8 cellular contexts compared by ENCODE assay signal in the genomic region with DNA sequence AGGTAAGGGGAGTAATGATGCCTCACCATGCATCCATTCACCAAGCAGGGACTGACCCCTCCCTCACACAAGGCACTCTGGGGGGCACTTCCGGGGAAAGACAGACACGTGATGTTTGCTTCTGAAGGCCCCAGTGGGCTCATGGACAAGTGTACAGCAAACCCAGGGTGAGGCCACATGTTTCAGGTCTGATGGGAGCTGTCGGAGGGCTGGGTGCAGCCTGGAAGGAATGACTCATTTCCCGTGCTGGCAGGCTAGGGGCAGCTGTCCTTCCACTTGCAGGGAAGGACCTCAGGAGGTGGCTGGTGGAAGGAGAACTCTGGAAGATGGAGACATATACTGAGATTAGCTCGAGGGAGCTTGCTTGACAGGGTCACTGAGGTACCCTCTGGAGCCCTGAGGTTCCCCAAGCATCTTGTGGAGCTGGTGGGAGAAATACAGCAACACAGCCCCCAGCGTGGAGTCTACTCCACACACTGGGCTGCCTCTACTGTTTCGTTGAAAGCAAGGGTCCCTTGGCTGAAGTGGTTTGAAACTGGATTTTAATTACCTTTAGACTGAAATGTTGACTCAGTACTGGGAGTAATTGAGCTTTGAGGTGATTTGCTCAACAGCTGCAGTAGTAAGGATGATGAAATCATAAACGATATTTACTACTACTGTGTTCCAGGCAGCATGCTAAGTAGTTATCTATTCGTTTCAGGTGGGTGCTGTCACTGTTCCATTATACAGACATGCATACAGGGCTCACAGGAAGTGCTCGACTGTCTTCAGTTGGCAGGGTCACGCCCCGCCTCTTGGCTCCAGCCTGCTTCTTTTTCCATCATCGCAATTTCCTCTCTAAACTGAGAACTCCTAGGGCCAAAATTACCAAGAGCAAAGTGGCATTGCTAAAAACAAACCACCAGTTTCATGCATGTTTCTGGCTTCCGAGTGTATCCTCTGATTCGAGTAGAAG.
A peak's percentile ranks its signal among the peaks of the same experiment; 100 is the strongest.
DNase-seq lines count a peak whose midpoint lies in the region; ATAC-seq and TF ChIP-seq lines count a peak whose summit lies in the region.
"Had no signal": no experiment of that assay in that cellular context is flagged by ENCODE, and none has a peak within 500 bp of the region (broad histone marks: within the 10 kb centered on the region; RNA-seq: fewer than 3 reads in every experiment).

No MANE protein-coding gene starts in this region.

- H3K9me3 ChIP-seq in uterus: no peaks in the 10 kb centered on the region

- H3K4me3 ChIP-seq in dorsolateral prefrontal cortex (no peak overlapping the region), uterus (no peak overlapping the region)

- TF ChIP-seq POLR2A in uterus (IDR thresholded peaks at IDR 0.05): no peak

- no peaks in the 10 kb centered on the region for H3K36me3 ChIP-seq in uterus

- H3K27ac ChIP-seq in dorsolateral prefrontal cortex (peak overlapping the region in 52 of 59 donors; percentile 3 to 95 (median 75)), uterus (peak overlapping the region; percentile 57 to 67)

- intact Hi-C loops in dorsolateral prefrontal cortex (cut with DNase I) (no loop called here), uterus (cut with DNase I; ENCODE audit: low total_unique reads) (no loop called here)

- H3K27me3 ChIP-seq in dorsolateral prefrontal cortex (no peaks in the 10 kb centered on the region), uterus (no peaks in the 10 kb centered on the region)

- TF ChIP-seq CTCF in dorsolateral prefrontal cortex (IDR thresholded peaks at IDR 0.05 in 54 of 56, conservative IDR thresholded peaks at IDR 0.05 in 2 of 56; ENCODE audit: low read depth in 1 of 56, partially characterized antibody in 56 of 56) (no peak), uterus (IDR thresholded peaks at IDR 0.05) (no peak)

- DNase-seq in HS-5 (ENCODE audit: low read depth) (peak; percentile 47), SW480 (ENCODE audit: low spot score) (peak; percentile 95), dorsolateral prefrontal cortex (peak in 5 of 10 donors; percentile 29 to 57 (median 37)), non-pigmented ciliary epithelial cell (ENCODE audit: low read depth) (peak; percentile 49), uterus (peak; percentile 57 to 66)
- DNase-seq: naive B cell had no signal

- ATAC-seq in GM18867 (IDR thresholded peaks at IDR 0.05; ENCODE audit: unreplicated experiment) (no peak), HG02642 (IDR thresholded peaks at IDR 0.05; ENCODE audit: poor library complexity, unreplicated experiment) (no peak)

- H3K4me1 ChIP-seq in uterus: peaks cover 5 to 6% of the 10 kb centered on the region in 2 donors
